2 cellular contexts compared by ENCODE assay signal in the genomic region with DNA sequence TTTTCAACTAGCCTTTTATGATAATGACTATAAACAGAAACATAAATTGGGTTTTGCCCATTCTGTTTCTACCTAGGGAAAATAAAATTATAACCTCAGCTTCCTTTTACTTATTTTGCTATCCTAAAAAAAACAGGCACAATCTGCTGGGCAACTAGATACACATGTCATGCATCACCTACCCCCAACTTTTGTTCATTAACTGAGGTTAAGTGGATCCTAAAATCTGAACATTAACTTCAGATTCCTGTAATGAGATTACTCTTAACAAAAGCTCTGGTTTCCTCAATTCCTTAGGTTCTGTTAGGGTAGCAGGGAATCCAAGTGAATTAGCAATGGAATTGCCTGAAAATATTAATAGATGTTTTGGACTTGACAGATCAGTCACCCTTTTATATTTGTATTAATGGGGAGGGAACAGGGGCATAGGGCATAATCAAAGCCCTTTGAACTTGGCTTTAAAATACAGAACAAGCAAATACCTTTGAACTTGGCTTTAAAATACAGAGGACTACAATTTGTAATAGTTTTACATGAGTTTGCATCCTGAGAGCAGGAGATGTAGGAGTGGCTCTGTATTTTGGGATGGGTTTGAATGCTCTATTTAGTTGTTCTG.
TF ChIP-seq lines count a peak whose summit lies in the region.

No MANE protein-coding gene starts in this region.

TF ChIP-seq in liver, 16 proteins besides CTCF, POLR2A, EP300 and RAD21 (continued from another document):
- TF ChIP-seq, protein P1, sequence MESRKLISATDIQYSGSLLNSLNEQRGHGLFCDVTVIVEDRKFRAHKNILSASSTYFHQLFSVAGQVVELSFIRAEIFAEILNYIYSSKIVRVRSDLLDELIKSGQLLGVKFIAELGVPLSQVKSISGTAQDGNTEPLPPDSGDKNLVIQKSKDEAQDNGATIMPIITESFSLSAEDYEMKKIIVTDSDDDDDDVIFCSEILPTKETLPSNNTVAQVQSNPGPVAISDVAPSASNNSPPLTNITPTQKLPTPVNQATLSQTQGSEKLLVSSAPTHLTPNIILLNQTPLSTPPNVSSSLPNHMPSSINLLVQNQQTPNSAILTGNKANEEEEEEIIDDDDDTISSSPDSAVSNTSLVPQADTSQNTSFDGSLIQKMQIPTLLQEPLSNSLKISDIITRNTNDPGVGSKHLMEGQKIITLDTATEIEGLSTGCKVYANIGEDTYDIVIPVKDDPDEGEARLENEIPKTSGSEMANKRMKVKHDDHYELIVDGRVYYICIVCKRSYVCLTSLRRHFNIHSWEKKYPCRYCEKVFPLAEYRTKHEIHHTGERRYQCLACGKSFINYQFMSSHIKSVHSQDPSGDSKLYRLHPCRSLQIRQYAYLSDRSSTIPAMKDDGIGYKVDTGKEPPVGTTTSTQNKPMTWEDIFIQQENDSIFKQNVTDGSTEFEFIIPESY (IDR thresholded peaks at IDR 0.05) = no peak
- TF ChIP-seq RXRA (IDR thresholded peaks at IDR 0.05) (peak; percentile 57 to 75), GABPA (IDR thresholded peaks at IDR 0.05 in 1 of 2, conservative IDR thresholded peaks at IDR 0.05 in 1 of 2) (no peak), REST (IDR thresholded peaks at IDR 0.05) (peak; percentile 62), HNF4G (IDR thresholded peaks at IDR 0.05) (no peak), JUND (IDR thresholded peaks at IDR 0.05) (peak in 1 of 2 donors; percentile 18), YY1 (IDR thresholded peaks at IDR 0.05) (peak; percentile 44), HNF4A (conservative IDR thresholded peaks at IDR 0.05) (peak; percentile 94 to 95), FOXA2 (IDR thresholded peaks at IDR 0.05) (no peak), MAX (IDR thresholded peaks at IDR 0.05) (no peak), SP1 (IDR thresholded peaks at IDR 0.05) (peak; percentile 84)

TF ChIP-seq in HepG2, 621 proteins besides CTCF, POLR2A, EP300 and RAD21:
- TF ChIP-seq TCF7L2 (IDR thresholded peaks at IDR 0.05; ENCODE audit: low read depth, low read length) (no peak), RBAK (CRISPR knock-in tag; IDR thresholded peaks at IDR 0.05) (no peak), SP5 (CRISPR knock-in tag; IDR thresholded peaks at IDR 0.05; ENCODE audit: borderline replicate concordance, low read depth) (no peak), ZNF20 (CRISPR knock-in tag; IDR thresholded peaks at IDR 0.05) (no peak), BORCS8-MEF2B (CRISPR knock-in tag; IDR thresholded peaks at IDR 0.05) (no peak), CREBL2 (CRISPR knock-in tag; IDR thresholded peaks at IDR 0.05; ENCODE audit: borderline replicate concordance) (no peak), FOXC1 (CRISPR knock-in tag; IDR thresholded peaks at IDR 0.05; ENCODE audit: borderline replicate concordance) (no peak), SRY (CRISPR knock-in tag; IDR thresholded peaks at IDR 0.05) (no peak), ARID3A (IDR thresholded peaks at IDR 0.05; ENCODE audit: low read depth, low read length) (no peak)
- TF ChIP-seq, protein P2, sequence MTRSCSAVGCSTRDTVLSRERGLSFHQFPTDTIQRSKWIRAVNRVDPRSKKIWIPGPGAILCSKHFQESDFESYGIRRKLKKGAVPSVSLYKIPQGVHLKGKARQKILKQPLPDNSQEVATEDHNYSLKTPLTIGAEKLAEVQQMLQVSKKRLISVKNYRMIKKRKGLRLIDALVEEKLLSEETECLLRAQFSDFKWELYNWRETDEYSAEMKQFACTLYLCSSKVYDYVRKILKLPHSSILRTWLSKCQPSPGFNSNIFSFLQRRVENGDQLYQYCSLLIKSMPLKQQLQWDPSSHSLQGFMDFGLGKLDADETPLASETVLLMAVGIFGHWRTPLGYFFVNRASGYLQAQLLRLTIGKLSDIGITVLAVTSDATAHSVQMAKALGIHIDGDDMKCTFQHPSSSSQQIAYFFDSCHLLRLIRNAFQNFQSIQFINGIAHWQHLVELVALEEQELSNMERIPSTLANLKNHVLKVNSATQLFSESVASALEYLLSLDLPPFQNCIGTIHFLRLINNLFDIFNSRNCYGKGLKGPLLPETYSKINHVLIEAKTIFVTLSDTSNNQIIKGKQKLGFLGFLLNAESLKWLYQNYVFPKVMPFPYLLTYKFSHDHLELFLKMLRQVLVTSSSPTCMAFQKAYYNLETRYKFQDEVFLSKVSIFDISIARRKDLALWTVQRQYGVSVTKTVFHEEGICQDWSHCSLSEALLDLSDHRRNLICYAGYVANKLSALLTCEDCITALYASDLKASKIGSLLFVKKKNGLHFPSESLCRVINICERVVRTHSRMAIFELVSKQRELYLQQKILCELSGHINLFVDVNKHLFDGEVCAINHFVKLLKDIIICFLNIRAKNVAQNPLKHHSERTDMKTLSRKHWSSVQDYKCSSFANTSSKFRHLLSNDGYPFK (CRISPR knock-in tag; IDR thresholded peaks at IDR 0.05; ENCODE audit: borderline replicate concordance) = no peak
- TF ChIP-seq, protein P3, sequence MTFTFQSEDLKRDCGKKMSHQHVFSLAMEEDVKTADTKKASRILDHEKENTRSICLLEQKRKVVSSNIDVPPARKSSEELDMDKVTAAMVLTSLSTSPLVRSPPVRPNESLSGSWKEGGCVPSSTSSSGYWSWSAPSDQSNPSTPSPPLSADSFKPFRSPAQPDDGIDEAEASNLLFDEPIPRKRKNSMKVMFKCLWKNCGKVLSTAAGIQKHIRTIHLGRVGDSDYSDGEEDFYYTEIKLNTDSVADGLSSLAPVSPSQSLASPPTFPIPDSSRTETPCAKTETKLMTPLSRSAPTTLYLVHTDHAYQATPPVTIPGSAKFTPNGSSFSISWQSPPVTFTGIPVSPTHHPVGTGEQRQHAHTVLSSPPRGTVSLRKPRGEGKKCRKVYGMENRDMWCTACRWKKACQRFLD (CRISPR knock-in tag; IDR thresholded peaks at IDR 0.05; ENCODE audit: borderline replicate concordance) = no peak
- TF ChIP-seq, protein P4, sequence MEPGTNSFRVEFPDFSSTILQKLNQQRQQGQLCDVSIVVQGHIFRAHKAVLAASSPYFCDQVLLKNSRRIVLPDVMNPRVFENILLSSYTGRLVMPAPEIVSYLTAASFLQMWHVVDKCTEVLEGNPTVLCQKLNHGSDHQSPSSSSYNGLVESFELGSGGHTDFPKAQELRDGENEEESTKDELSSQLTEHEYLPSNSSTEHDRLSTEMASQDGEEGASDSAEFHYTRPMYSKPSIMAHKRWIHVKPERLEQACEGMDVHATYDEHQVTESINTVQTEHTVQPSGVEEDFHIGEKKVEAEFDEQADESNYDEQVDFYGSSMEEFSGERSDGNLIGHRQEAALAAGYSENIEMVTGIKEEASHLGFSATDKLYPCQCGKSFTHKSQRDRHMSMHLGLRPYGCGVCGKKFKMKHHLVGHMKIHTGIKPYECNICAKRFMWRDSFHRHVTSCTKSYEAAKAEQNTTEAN (CRISPR knock-in tag; conservative IDR thresholded peaks at IDR 0.05) = no peak
